Comparison of ENCODE assay signal across 7 cellular contexts in genomic region chr6:46651766-46652165, GRCh38. TPM values are rescaled to one million over a fixed set of nuclear protein-coding genes. Genes with fewer than 3 reads are reported as not detected.
A peak's percentile ranks its signal among the peaks of the same experiment; 100 is the strongest.
DNase-seq lines count a peak whose midpoint lies in the region; ATAC-seq and TF ChIP-seq lines count a peak whose summit lies in the region.

No MANE protein-coding gene starts in this region.

- CTCF ChIA-PET in T-cell (lab: Charles Lee) = no interaction called here

- H3K27me3 Mint-ChIP-seq in T-cell = peaks cover 31 to 54% of the 10 kb centered on the region in 2 donors

- ATAC-seq in T-cell (replicated peaks in 1 of 4) (no peak), right cardiac atrium (no peak), gastrocnemius medialis (no peak), HG03565 (IDR thresholded peaks at IDR 0.05; ENCODE audit: unreplicated experiment) (no peak)

- no peak for TF ChIP-seq POLR2A in gastrocnemius medialis (IDR thresholded peaks at IDR 0.05)

- peak overlapping the region; percentile 29; the same call in 1 of the 2 replicates for H3K9ac ChIP-seq in HUES48 (ENCODE audit: low read depth, low read length)

- H3K4me3 Mint-ChIP-seq in T-cell = peak overlapping the region; percentile 80 to 88 (median 86)

- H3K27me3 ChIP-seq in HUES48 (ENCODE audit: control insufficient read depth, insufficient read depth, low read length) (peaks cover 17% of the 10 kb centered on the region), right cardiac atrium (ENCODE audit: control insufficient read depth, insufficient read depth) (no peaks in the 10 kb centered on the region), gastrocnemius medialis (no peaks in the 10 kb centered on the region)

- WGBS in right cardiac atrium = 26% methylated on average over 6 of the region's 6 CpGs

- H3K4me1 Mint-ChIP-seq in T-cell = peaks cover 15 to 16% (median 15%) of the 10 kb centered on the region in 3 donors

- H3K36me3 ChIP-seq in HUES48 (ENCODE audit: control insufficient read depth, insufficient read depth, low read length) (no peaks in the 10 kb centered on the region), gastrocnemius medialis (peaks cover 0 to 3% of the 10 kb centered on the region in 2 donors)

- in situ Hi-C loops in gastrocnemius medialis (cut with MboI; ENCODE audit: low sequenced_read_pairs in 4 of 4) = no loop called here

- POLR2A ChIA-PET in T-cell (lab: Charles Lee) = no interaction called here

- no peak overlapping the region for H3K27ac Mint-ChIP-seq in T-cell

- peak overlapping the region; percentile 82 for H3K4me3 ChIP-seq in HUES48 (ENCODE audit: low read depth, low read length)
- H3K4me3 ChIP-seq in right cardiac atrium (ENCODE audit: low read length) = peak overlapping the region; percentile 79
- H3K4me3 ChIP-seq in gastrocnemius medialis = peak overlapping the region; percentile 77 to 97 (median 88)

- no peaks in the 10 kb centered on the region for H3K9me3 ChIP-seq in HUES48 (ENCODE audit: control insufficient read depth, insufficient read depth, low read length)
- H3K9me3 ChIP-seq in right cardiac atrium (ENCODE audit: control insufficient read depth, low read length) = no peaks in the 10 kb centered on the region
- H3K9me3 ChIP-seq in gastrocnemius medialis = no peaks in the 10 kb centered on the region

- H3K4me1 ChIP-seq in HUES48 (ENCODE audit: control insufficient read depth, insufficient read depth, low read length) (peaks cover 11% of the 10 kb centered on the region; the same call in 1 of the 2 replicates), right cardiac atrium (ENCODE audit: control insufficient read depth, insufficient read depth, low read length) (no peaks in the 10 kb centered on the region), gastrocnemius medialis (peaks cover 25% of the 10 kb centered on the region in 2 donors)

- no peaks in the 10 kb centered on the region for H3K9me3 Mint-ChIP-seq in T-cell

- intact Hi-C loops in right cardiac atrium (cut with DNase I) = no loop called here
- intact Hi-C loops in gastrocnemius medialis (cut with DNase I; ENCODE audit: low total_unique reads) = loop anchor here (5.0 to 10.0 kb wide), 2 partner anchors 214 to 557 kb away; no protein-coding TSS in a partner anchor

- TF ChIP-seq CTCF in gastrocnemius medialis (IDR thresholded peaks at IDR 0.05 in 4 of 5, conservative IDR thresholded peaks at IDR 0.05 in 1 of 5) = no peak

- H3K36me3 Mint-ChIP-seq in T-cell = no peaks in the 10 kb centered on the region

- DNase-seq in T-cell = no peak
- no peak for DNase-seq in right cardiac atrium
- no peak for DNase-seq in gastrocnemius medialis
- DNase-seq in NCI-H2029 treated with DMSO at 0.1 percent for 48 hours (lab: John Stamatoyannopoulos, UW) = no peak
- DNase-seq in NOMO-1 treated with DMSO at 0.1 percent for 48 hours (lab: John Stamatoyannopoulos, UW; ENCODE audit: unreplicated experiment) = no peak

- H3K27ac ChIP-seq in HUES48 (ENCODE audit: low read depth, low read length) (no peak overlapping the region), right cardiac atrium (ENCODE audit: low read length) (no peak overlapping the region), gastrocnemius medialis (peak overlapping the region in 1 of 4 donors; percentile 87)

RNA-seq across cellular contexts. Expression of gene CYP39A1, which starts 0.9 kb away (rescaled TPM):
- total RNA-seq in T-cell (not detected), right cardiac atrium (1 to 10 TPM; 6.9 to 8.7 (median 7.1) TPM), gastrocnemius medialis (1 to 10 TPM in 2 of 4 donors, under 1 TPM in 2; 0.24 to 3.8 (median 1.0) TPM)
- polyA plus RNA-seq in right cardiac atrium = 3.3 TPM

RNA-seq across cellular contexts. Expression of gene SLC25A27, which starts 1.0 kb away (rescaled TPM):
- total RNA-seq in T-cell = 1 to 10 TPM in 2 of 5 donors, under 1 TPM in 3; 0.23 to 2.4 (median 0.85) TPM
- total RNA-seq in right cardiac atrium = 10 to 100 TPM; 15.5 to 19.9 (median 17.7) TPM
- 17.0 TPM for polyA plus RNA-seq in right cardiac atrium
- 10 to 100 TPM in 1 of 4 donors, 1 to 10 TPM in 2, under 1 TPM in 1; 0.56 to 24.2 (median 6.5) TPM for total RNA-seq in gastrocnemius medialis

RNA-seq across cellular contexts. Expression of gene TDRD6, which starts 35.9 kb away (rescaled TPM):
- total RNA-seq in T-cell (under 1 TPM in 2 of 5 donors, not detected in 3; 0.03 to 0.20 TPM), right cardiac atrium (1 to 10 TPM in 1 of 4 donors, under 1 TPM in 3; 0.38 to 1.2 (median 0.66) TPM), gastrocnemius medialis (1 to 10 TPM in 1 of 4 donors, under 1 TPM in 3; 0.03 to 1.7 (median 0.07) TPM)
- 0.27 TPM for polyA plus RNA-seq in right cardiac atrium
